In the genomic region with DNA sequence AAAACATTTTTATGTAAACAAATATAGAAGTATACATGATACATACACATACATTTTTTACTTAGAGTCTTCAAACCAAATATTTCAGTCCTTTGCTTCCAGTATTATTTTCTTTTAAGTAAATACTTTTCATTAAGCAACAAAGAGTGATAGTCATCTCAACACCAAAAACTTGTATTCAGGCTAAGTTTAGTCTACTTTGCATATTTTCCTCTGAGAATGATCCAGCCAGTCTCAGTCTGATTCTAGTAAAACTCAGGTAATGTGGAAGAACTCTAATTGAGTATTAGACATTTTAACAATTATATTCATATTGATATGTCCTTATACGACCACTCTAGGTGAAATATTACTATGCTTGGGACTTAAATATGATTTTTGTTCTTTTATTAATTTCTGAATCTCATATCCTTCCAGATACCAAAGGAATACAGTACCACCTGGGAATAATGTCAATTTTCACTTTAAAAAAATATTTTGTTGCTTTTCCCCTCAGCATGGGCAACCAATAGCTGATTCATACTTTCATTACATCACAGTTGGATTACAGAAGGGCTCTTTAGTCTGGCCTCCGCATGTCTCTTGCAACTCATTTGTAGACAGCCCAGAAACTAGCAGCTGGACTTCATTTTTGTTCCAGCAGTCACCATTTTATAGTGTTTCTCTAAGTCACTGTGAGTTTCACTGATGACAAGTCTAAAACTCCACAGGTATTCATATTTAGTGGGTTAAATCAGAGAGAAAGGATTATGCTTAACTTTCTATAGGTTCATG, we compare ENCODE assay signal across 9 cellular contexts.
DNase-seq lines count a peak whose midpoint lies in the region; ATAC-seq and TF ChIP-seq lines count a peak whose summit lies in the region.
"Had no signal": no experiment of that assay in that cellular context is flagged by ENCODE, and none has a peak within 500 bp of the region (broad histone marks: within the 10 kb centered on the region; RNA-seq: fewer than 3 reads in every experiment).

No MANE protein-coding gene starts in this region.

- no peaks in the 10 kb centered on the region for H3K27me3 ChIP-seq in sigmoid colon
- no peaks in the 10 kb centered on the region for H3K27me3 ChIP-seq in effector memory CD4-positive, alpha-beta T cell (replicated peaks; ENCODE audit: control insufficient read depth, insufficient read depth, low read length, poor library complexity, severe bottlenecking)

- DNase-seq in sigmoid colon (peak; percentile 68), NCI-H146 (lab: John Stamatoyannopoulos, UW) (no peak), GM19240 (ENCODE audit: insufficient read length, low spot score) (no peak)
- no peak for DNase-seq in effector memory CD4-positive, alpha-beta T cell
- DNase-seq: SK-N-SH had no signal

- H3K27ac Mint-ChIP-seq in brain: peak overlapping the region in 3 of 5 experiments; percentile 9 to 91 (median 22)
- H3K27ac Mint-ChIP-seq in activated T-helper 17 cell treated with anti-CD3 and anti-CD28 coated beads, Interleukin-2, amount 50 U/mL, for 72 hours: no peak overlapping the region

- H3K27ac ChIP-seq in sigmoid colon: peak overlapping the region in 3 of 4 donors; percentile 32 to 58 (median 52)
- H3K27ac ChIP-seq in effector memory CD4-positive, alpha-beta T cell (ENCODE audit: insufficient read depth, low read length, poor library complexity, severe bottlenecking): no peak overlapping the region

- 83 to 86% methylated on average over 2 of the region's 2 CpGs for WGBS in sigmoid colon, 2 donors

- ATAC-seq in GM18517 (IDR thresholded peaks at IDR 0.05; ENCODE audit: unreplicated experiment): peak; percentile 91
- ATAC-seq in HG02642 (IDR thresholded peaks at IDR 0.05; ENCODE audit: poor library complexity, unreplicated experiment): peak; percentile 79
- no peak for ATAC-seq in activated T-helper 17 cell treated with anti-CD3 and anti-CD28 coated beads, Interleukin-2, amount 50 U/mL, for 72 hours (replicated peaks)

- no peak for TF ChIP-seq CTCF in brain (conservative IDR thresholded peaks at IDR 0.05)
- no peak for TF ChIP-seq CTCF in sigmoid colon (IDR thresholded peaks at IDR 0.05)

- H3K4me3 ChIP-seq in sigmoid colon: peak overlapping the region in 1 of 4 donors; percentile 4
- no peak overlapping the region for H3K4me3 ChIP-seq in effector memory CD4-positive, alpha-beta T cell (ENCODE audit: insufficient read depth, low read depth, low read length, poor library complexity, severe bottlenecking)

- no peaks in the 10 kb centered on the region for H3K36me3 ChIP-seq in sigmoid colon
- H3K36me3 ChIP-seq in effector memory CD4-positive, alpha-beta T cell (ENCODE audit: control insufficient read depth, insufficient read depth, low read length): no peaks in the 10 kb centered on the region

- H3K4me3 Mint-ChIP-seq in brain: peak overlapping the region in 3 of 5 experiments; percentile 33 to 80 (median 45)
- no peak overlapping the region for H3K4me3 Mint-ChIP-seq in activated T-helper 17 cell treated with anti-CD3 and anti-CD28 coated beads, Interleukin-2, amount 50 U/mL, for 72 hours

- no peaks in the 10 kb centered on the region for H3K9me3 Mint-ChIP-seq in brain
- H3K9me3 Mint-ChIP-seq in activated T-helper 17 cell treated with anti-CD3 and anti-CD28 coated beads, Interleukin-2, amount 50 U/mL, for 72 hours: no peaks in the 10 kb centered on the region

- H3K4me1 ChIP-seq in sigmoid colon: peaks cover 0 to 18% (median 5%) of the 10 kb centered on the region in 4 donors
- H3K4me1 ChIP-seq in effector memory CD4-positive, alpha-beta T cell (ENCODE audit: control insufficient read depth, insufficient read depth, low read length, poor library complexity, severe bottlenecking): no peaks in the 10 kb centered on the region

- H3K4me1 Mint-ChIP-seq in brain: peaks cover 27% of the 10 kb centered on the region
- peaks cover 7% of the 10 kb centered on the region for H3K4me1 Mint-ChIP-seq in activated T-helper 17 cell treated with anti-CD3 and anti-CD28 coated beads, Interleukin-2, amount 50 U/mL, for 72 hours

- no peaks in the 10 kb centered on the region for H3K9me3 ChIP-seq in sigmoid colon
- H3K9me3 ChIP-seq in effector memory CD4-positive, alpha-beta T cell (ENCODE audit: control insufficient read depth, low read length): no peaks in the 10 kb centered on the region
- H3K9me3 ChIP-seq: SK-N-SH had no signal

- H3K27me3 Mint-ChIP-seq in brain: no peaks in the 10 kb centered on the region
- no peaks in the 10 kb centered on the region for H3K27me3 Mint-ChIP-seq in activated T-helper 17 cell treated with anti-CD3 and anti-CD28 coated beads, Interleukin-2, amount 50 U/mL, for 72 hours

- no peak for TF ChIP-seq EP300 in sigmoid colon (IDR thresholded peaks at IDR 0.05)

- intact Hi-C loops in sigmoid colon (cut with DNase I): no loop called here

- no peak for TF ChIP-seq POLR2A in sigmoid colon (IDR thresholded peaks at IDR 0.05)

- no peaks in the 10 kb centered on the region for H3K36me3 Mint-ChIP-seq in brain
- H3K36me3 Mint-ChIP-seq in activated T-helper 17 cell treated with anti-CD3 and anti-CD28 coated beads, Interleukin-2, amount 50 U/mL, for 72 hours (ENCODE audit: low read depth): no peaks in the 10 kb centered on the region
